ENCODE assay signal across 8 cellular contexts in genomic region chrX:87900320-87900908, GRCh38.
A peak's percentile ranks its signal among the peaks of the same experiment; 100 is the strongest.
DNase-seq lines count a peak whose midpoint lies in the region; ATAC-seq and TF ChIP-seq lines count a peak whose summit lies in the region.

No MANE protein-coding gene starts in this region.

- H3K4me1 ChIP-seq in thoracic aorta (ENCODE audit: control insufficient read depth in 1 of 2, low read depth in 2 of 2) (peaks cover 0 to 5% of the 10 kb centered on the region in 2 donors), vagina (no peaks in the 10 kb centered on the region)

- H3K9me3 ChIP-seq in thoracic aorta = no peaks in the 10 kb centered on the region
- H3K9me3 ChIP-seq in vagina = no peaks in the 10 kb centered on the region

- peak overlapping the region; percentile 55 for H3K4me3 ChIP-seq in thoracic aorta
- H3K4me3 ChIP-seq in vagina = no peak overlapping the region

- TF ChIP-seq POLR2A in vagina (IDR thresholded peaks at IDR 0.05) = no peak

- H3K4me3 Mint-ChIP-seq in activated naive CD4-positive, alpha-beta T cell treated with anti-CD3 and anti-CD28 coated beads, Interleukin-2, amount 50 U/mL, for 24 hours = no peak overlapping the region

- H3K27me3 ChIP-seq in thoracic aorta (replicated peaks; ENCODE audit: insufficient read depth) (no peaks in the 10 kb centered on the region), vagina (no peaks in the 10 kb centered on the region)

- no peak for TF ChIP-seq CTCF in thoracic aorta (IDR thresholded peaks at IDR 0.05)
- TF ChIP-seq CTCF in vagina (IDR thresholded peaks at IDR 0.05) = no peak

- H3K36me3 ChIP-seq in thoracic aorta (no peaks in the 10 kb centered on the region), vagina (no peaks in the 10 kb centered on the region)

- H3K4me1 Mint-ChIP-seq in activated naive CD4-positive, alpha-beta T cell treated with anti-CD3 and anti-CD28 coated beads, Interleukin-2, amount 50 U/mL, for 24 hours = no peaks in the 10 kb centered on the region

- no peaks in the 10 kb centered on the region for H3K9me3 Mint-ChIP-seq in activated naive CD4-positive, alpha-beta T cell treated with anti-CD3 and anti-CD28 coated beads, Interleukin-2, amount 50 U/mL, for 24 hours

- peak overlapping the region; percentile 41 for H3K27ac Mint-ChIP-seq in activated naive CD4-positive, alpha-beta T cell treated with anti-CD3 and anti-CD28 coated beads, Interleukin-2, amount 50 U/mL, for 24 hours

- no peaks in the 10 kb centered on the region for H3K36me3 Mint-ChIP-seq in activated naive CD4-positive, alpha-beta T cell treated with anti-CD3 and anti-CD28 coated beads, Interleukin-2, amount 50 U/mL, for 24 hours

- peak; percentile 69 for ATAC-seq in HG02981 (IDR thresholded peaks at IDR 0.05; ENCODE audit: unreplicated experiment)
- ATAC-seq in thoracic aorta (ENCODE audit: insufficient number of reproducible peaks, low FRiP score, low read depth) = no peak

- intact Hi-C loops in vagina (cut with DNase I) = no loop called here

- DNase-seq in activated naive CD4-positive, alpha-beta T cell (lab: John Stamatoyannopoulos, UW) = no peak
- DNase-seq in SW480 (ENCODE audit: low spot score) = peak; percentile 2
- no peak for DNase-seq in thoracic aorta (ENCODE audit: low spot score)
- DNase-seq in vagina (ENCODE audit: extremely low spot score in 2 of 2) = no peak
- no peak for DNase-seq in EL
- no peak for DNase-seq in KG1 (lab: John Stamatoyannopoulos, UW)

- no peaks in the 10 kb centered on the region for H3K27me3 Mint-ChIP-seq in activated naive CD4-positive, alpha-beta T cell treated with anti-CD3 and anti-CD28 coated beads, Interleukin-2, amount 50 U/mL, for 24 hours

- no peak overlapping the region for H3K27ac ChIP-seq in thoracic aorta
- H3K27ac ChIP-seq in vagina = no peak overlapping the region
